ENCODE assay signal across 1 cellular context in genomic region chr6:4021133-4021861, GRCh38.
TF ChIP-seq lines count a peak whose summit lies in the region.

No MANE protein-coding gene starts in this region.

TF ChIP-seq in HepG2, 621 proteins besides CTCF, POLR2A, EP300 and RAD21 (continued from another document and continues in another):
- TF ChIP-seq, protein P1, sequence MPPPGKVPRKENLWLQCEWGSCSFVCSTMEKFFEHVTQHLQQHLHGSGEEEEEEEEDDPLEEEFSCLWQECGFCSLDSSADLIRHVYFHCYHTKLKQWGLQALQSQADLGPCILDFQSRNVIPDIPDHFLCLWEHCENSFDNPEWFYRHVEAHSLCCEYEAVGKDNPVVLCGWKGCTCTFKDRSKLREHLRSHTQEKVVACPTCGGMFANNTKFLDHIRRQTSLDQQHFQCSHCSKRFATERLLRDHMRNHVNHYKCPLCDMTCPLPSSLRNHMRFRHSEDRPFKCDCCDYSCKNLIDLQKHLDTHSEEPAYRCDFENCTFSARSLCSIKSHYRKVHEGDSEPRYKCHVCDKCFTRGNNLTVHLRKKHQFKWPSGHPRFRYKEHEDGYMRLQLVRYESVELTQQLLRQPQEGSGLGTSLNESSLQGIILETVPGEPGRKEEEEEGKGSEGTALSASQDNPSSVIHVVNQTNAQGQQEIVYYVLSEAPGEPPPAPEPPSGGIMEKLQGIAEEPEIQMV (CRISPR knock-in tag; IDR thresholded peaks at IDR 0.05; ENCODE audit: low read depth) = peak; percentile 92
- TF ChIP-seq REST (IDR thresholded peaks at IDR 0.05; ENCODE audit: borderline replicate concordance in 1 of 2, low read depth in 1 of 2, low read length in 2 of 2) (peak in 1 of 2 experiments; percentile 57; a peak in 1 of 4 replicates), ELF1 (CRISPR knock-in tag; IDR thresholded peaks at IDR 0.05) (peak; percentile 93), MAZ (IDR thresholded peaks at IDR 0.05; ENCODE audit: borderline replicate concordance, low read depth, low read length) (peak; percentile 72; the same call in 1 of the 2 replicates), MAZ (CRISPR knock-in tag; IDR thresholded peaks at IDR 0.05; ENCODE audit: low read depth) (peak; percentile 82; the same call in 1 of the 2 replicates), RARG (CRISPR knock-in tag; IDR thresholded peaks at IDR 0.05; ENCODE audit: low read depth) (no peak), PITX1 (CRISPR knock-in tag; IDR thresholded peaks at IDR 0.05) (peak; percentile 79), YEATS4 (CRISPR knock-in tag; IDR thresholded peaks at IDR 0.05; ENCODE audit: borderline replicate concordance) (peak; percentile 16; the same call in 1 of the 2 replicates), ZNF564 (CRISPR knock-in tag; IDR thresholded peaks at IDR 0.05) (peak; percentile 23; the same call in 1 of the 2 replicates), HNF1A (IDR thresholded peaks at IDR 0.05; ENCODE audit: low read depth) (peak; percentile 28; the same call in 1 of the 2 replicates), HNF1A (CRISPR knock-in tag; IDR thresholded peaks at IDR 0.05; ENCODE audit: borderline replicate concordance) (peak; percentile 61; the same call in 1 of the 2 replicates), ZNF264 (CRISPR knock-in tag; IDR thresholded peaks at IDR 0.05) (peak; percentile 86; the same call in 1 of the 2 replicates), SALL1 (CRISPR knock-in tag; IDR thresholded peaks at IDR 0.05) (peak; percentile 86), SSRP1 (CRISPR knock-in tag; IDR thresholded peaks at IDR 0.05) (no peak), SMYD3 (CRISPR knock-in tag; IDR thresholded peaks at IDR 0.05) (peak; percentile 96; the same call in 1 of the 2 replicates), ZNF205 (CRISPR knock-in tag; IDR thresholded peaks at IDR 0.05) (peak; percentile 47), MED13 (CRISPR knock-in tag; IDR thresholded peaks at IDR 0.05) (peak; percentile 89), ZNF232 (CRISPR knock-in tag; IDR thresholded peaks at IDR 0.05; ENCODE audit: borderline replicate concordance) (peak; percentile 61; the same call in 1 of the 2 replicates), ZNF709 (CRISPR knock-in tag; IDR thresholded peaks at IDR 0.05) (no peak), ZNF337 (CRISPR knock-in tag; IDR thresholded peaks at IDR 0.05; ENCODE audit: borderline replicate concordance, low read depth) (no peak), ZNF512B (CRISPR knock-in tag; IDR thresholded peaks at IDR 0.05; ENCODE audit: borderline replicate concordance) (peak; percentile 45; the same call in 1 of the 2 replicates), TBP (CRISPR knock-in tag; IDR thresholded peaks at IDR 0.05) (0 out of 2 replicates have a peak, but pooled peaks have one; percentile 81), NONO (IDR thresholded peaks at IDR 0.05) (no peak), NONO (CRISPR knock-in tag; conservative IDR thresholded peaks at IDR 0.05) (peak; percentile 94), RBFOX2 (IDR thresholded peaks at IDR 0.05; ENCODE audit: low read depth, low read length) (peak; percentile 91), THAP9 (CRISPR knock-in tag; IDR thresholded peaks at IDR 0.05; ENCODE audit: borderline replicate concordance) (peak; percentile 88), ZNF225 (CRISPR knock-in tag; IDR thresholded peaks at IDR 0.05) (0 out of 2 replicates have a peak, but pooled peaks have one; percentile 54), MTF1 (CRISPR knock-in tag; IDR thresholded peaks at IDR 0.05) (peak; percentile 84; the same call in 1 of the 2 replicates), ZEB1 (IDR thresholded peaks at IDR 0.05; ENCODE audit: insufficient replicate concordance, low read depth) (peak; percentile 51), MYPOP (CRISPR knock-in tag; IDR thresholded peaks at IDR 0.05) (peak; percentile 68; the same call in 1 of the 2 replicates), HDAC2 (CRISPR knock-in tag; IDR thresholded peaks at IDR 0.05) (peak; percentile 75; the same call in 1 of the 2 replicates), ZNF441 (CRISPR knock-in tag; IDR thresholded peaks at IDR 0.05; ENCODE audit: borderline replicate concordance) (no peak; the same call in 1 of the 2 replicates)
- TF ChIP-seq, protein P2, sequence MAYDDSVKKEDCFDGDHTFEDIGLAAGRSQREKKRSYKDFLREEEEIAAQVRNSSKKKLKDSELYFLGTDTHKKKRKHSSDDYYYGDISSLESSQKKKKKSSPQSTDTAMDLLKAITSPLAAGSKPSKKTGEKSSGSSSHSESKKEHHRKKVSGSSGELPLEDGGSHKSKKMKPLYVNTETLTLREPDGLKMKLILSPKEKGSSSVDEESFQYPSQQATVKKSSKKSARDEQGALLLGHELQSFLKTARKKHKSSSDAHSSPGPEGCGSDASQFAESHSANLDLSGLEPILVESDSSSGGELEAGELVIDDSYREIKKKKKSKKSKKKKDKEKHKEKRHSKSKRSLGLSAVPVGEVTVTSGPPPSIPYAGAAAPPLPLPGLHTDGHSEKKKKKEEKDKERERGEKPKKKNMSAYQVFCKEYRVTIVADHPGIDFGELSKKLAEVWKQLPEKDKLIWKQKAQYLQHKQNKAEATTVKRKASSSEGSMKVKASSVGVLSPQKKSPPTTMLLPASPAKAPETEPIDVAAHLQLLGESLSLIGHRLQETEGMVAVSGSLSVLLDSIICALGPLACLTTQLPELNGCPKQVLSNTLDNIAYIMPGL (CRISPR knock-in tag; IDR thresholded peaks at IDR 0.05; ENCODE audit: borderline replicate concordance in 1 of 2, low read depth in 1 of 2) = peak; percentile 73 to 96
- TF ChIP-seq, protein P3, sequence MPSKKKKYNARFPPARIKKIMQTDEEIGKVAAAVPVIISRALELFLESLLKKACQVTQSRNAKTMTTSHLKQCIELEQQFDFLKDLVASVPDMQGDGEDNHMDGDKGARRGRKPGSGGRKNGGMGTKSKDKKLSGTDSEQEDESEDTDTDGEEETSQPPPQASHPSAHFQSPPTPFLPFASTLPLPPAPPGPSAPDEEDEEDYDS (CRISPR knock-in tag; IDR thresholded peaks at IDR 0.05) = peak; percentile 95
- TF ChIP-seq, protein P4, sequence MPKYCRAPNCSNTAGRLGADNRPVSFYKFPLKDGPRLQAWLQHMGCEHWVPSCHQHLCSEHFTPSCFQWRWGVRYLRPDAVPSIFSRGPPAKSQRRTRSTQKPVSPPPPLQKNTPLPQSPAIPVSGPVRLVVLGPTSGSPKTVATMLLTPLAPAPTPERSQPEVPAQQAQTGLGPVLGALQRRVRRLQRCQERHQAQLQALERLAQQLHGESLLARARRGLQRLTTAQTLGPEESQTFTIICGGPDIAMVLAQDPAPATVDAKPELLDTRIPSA (CRISPR knock-in tag; IDR thresholded peaks at IDR 0.05; ENCODE audit: borderline replicate concordance) = peak; percentile 24; the same call in 1 of the 2 replicates
- TF ChIP-seq, protein P5, sequence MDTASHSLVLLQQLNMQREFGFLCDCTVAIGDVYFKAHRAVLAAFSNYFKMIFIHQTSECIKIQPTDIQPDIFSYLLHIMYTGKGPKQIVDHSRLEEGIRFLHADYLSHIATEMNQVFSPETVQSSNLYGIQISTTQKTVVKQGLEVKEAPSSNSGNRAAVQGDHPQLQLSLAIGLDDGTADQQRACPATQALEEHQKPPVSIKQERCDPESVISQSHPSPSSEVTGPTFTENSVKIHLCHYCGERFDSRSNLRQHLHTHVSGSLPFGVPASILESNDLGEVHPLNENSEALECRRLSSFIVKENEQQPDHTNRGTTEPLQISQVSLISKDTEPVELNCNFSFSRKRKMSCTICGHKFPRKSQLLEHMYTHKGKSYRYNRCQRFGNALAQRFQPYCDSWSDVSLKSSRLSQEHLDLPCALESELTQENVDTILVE (CRISPR knock-in tag; IDR thresholded peaks at IDR 0.05) = peak; percentile 95
